Comparison of ENCODE assay signal across 12 cellular contexts in the genomic region with DNA sequence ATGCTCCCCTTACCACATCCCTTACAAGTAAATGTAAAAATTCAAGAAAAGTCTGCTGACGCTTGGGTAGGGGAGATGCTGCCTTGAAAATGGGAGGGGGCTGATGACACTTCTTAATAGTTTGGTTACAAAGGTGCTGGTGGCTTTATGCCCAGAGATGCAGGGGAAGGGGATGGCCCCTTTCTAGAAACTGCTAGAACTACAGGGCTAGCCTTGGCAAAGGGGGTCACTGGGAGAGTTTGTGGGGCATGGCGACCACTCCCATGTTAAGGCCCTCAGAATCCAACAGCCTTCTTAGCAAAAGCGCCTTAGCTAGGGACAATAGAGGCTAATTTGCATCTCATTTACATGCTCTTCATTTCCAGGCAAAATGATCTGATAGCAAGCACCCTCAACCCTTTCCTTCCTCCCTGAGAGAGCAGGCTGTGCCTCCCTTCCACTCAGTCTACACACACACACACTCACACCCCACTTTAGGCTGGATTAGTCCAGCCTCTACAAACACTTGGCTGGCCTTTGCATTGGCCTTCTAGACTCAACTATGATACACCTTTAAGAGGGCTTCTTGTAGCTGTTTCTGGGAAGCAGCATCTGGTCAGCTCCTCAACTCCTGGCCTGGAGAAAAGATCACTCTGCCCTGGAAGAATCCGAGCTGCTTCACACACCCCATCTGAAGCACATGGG. TPM values are rescaled to one million over a fixed set of nuclear protein-coding genes. Genes with fewer than 3 reads are reported as not detected.
A peak's percentile ranks its signal among the peaks of the same experiment; 100 is the strongest.
DNase-seq lines count a peak whose midpoint lies in the region; TF ChIP-seq lines count a peak whose summit lies in the region.
"Had no signal": no experiment of that assay in that cellular context is flagged by ENCODE, and none has a peak within 500 bp of the region (broad histone marks: within the 10 kb centered on the region; RNA-seq: fewer than 3 reads in every experiment).

No MANE protein-coding gene starts in this region.

- peak overlapping the region; percentile 65 for H2AK5ac ChIP-seq in neuronal stem cell (ENCODE audit: low read depth, low read length)

- H3K4me2 ChIP-seq in BLaER1 treated with 17β-estradiol and CSF1 and Interleukin-3, amounts not matched to agents 10 nM and 100 nM: peak overlapping the region; percentile 91 to 99 (median 97)
- peak overlapping the region; percentile 90 for H3K4me2 ChIP-seq in neuronal stem cell (ENCODE audit: insufficient read depth, low read length, poor library complexity, severe bottlenecking)

- peak overlapping the region; percentile 80 to 91 (median 85) for H3K9ac ChIP-seq in BLaER1 treated with 17β-estradiol and CSF1 and Interleukin-3, amounts not matched to agents 10 nM and 100 nM
- no peak overlapping the region for H3K9ac ChIP-seq in neuronal stem cell (ENCODE audit: low read depth, low read length, poor library complexity)

- no peaks in the 10 kb centered on the region for H3K27me3 ChIP-seq in BLaER1 treated with 17β-estradiol and CSF1 and Interleukin-3, amounts not matched to agents 10 nM and 100 nM
- H3K27me3 ChIP-seq in neuronal stem cell (ENCODE audit: control insufficient read depth in 3 of 3, insufficient read depth in 3 of 3, low read depth in 1 of 3, low read length in 3 of 3): peaks cover 0 to 4% (median 0%) of the 10 kb centered on the region in 3 experiments

- H2BK12ac ChIP-seq in neuronal stem cell (ENCODE audit: low read length): no peak overlapping the region

- peaks cover 3 to 31% (median 28%) of the 10 kb centered on the region in 11 experiments; a peak in 19 of 22 replicates for H3K36me3 ChIP-seq in BLaER1 treated with 17β-estradiol and CSF1 and Interleukin-3, amounts not matched to agents 10 nM and 100 nM
- H3K36me3 ChIP-seq in neuronal stem cell (replicated peaks in 1 of 2; ENCODE audit: control insufficient read depth in 2 of 2, insufficient read depth in 2 of 2, low read length in 2 of 2): peaks cover 7 to 23% of the 10 kb centered on the region in 2 donors

- no peaks in the 10 kb centered on the region for H3K79me1 ChIP-seq in neuronal stem cell (ENCODE audit: low read depth, low read length)

- no peak overlapping the region for H2BK15ac ChIP-seq in neuronal stem cell (ENCODE audit: low read length)

- no peak for TF ChIP-seq CTCF in fibroblast of villous mesenchyme (IDR thresholded peaks at IDR 0.05; ENCODE audit: insufficient read depth, low read depth, low read length)
- TF ChIP-seq CTCF in GM13977 (IDR thresholded peaks at IDR 0.05; ENCODE audit: extremely low read depth, insufficient read depth, missing control alignments): no peak

- H4K8ac ChIP-seq in neuronal stem cell (ENCODE audit: low read depth, low read length): no peak overlapping the region

- H3K27ac ChIP-seq in BLaER1 treated with 17β-estradiol and CSF1 and Interleukin-3, amounts not matched to agents 10 nM and 100 nM: peak overlapping the region in 10 of 11 experiments; percentile 52 to 83 (median 79); a peak in 20 of 22 replicates
- H3K27ac ChIP-seq in neuronal stem cell (replicated peaks; ENCODE audit: low read length): no peak overlapping the region

- H4K91ac ChIP-seq in neuronal stem cell (ENCODE audit: low read depth, low read length, poor library complexity): no peak overlapping the region

- no CpG with 5 or more reads among the region's 4 CpGs for WGBS in neuronal stem cell (ENCODE audit: extremely low coverage in 2 of 2, insufficient read length in 2 of 2, insufficient replicate concordance in 1 of 2), 2 donors

- in situ Hi-C loops in GM13977 (cut with MboI; ENCODE audit: low pct_unique_long_range_greater_than_20kb, low sequenced_read_pairs, unreplicated experiment): no loop called here

- no peak overlapping the region for H3K18ac ChIP-seq in neuronal stem cell (ENCODE audit: low read length)

- DNase-seq in NCI-H69 (lab: John Stamatoyannopoulos, UW) (peak; percentile 23), fibroblast of villous mesenchyme (ENCODE audit: low read depth) (peak; percentile 10), neuronal stem cell (ENCODE audit: low spot score) (no peak), GM13977 (ENCODE audit: low spot score) (no peak), NCI-H524 treated with DMSO at 0.1 percent for 48 hours (lab: John Stamatoyannopoulos, UW) (no peak), COLO829 (ENCODE audit: low spot score) (no peak), D341Med (ENCODE audit: low spot score) (no peak)
- DNase-seq: activated gamma-delta T cell, NCI-H2081, T-helper 1 cell had no signal

- peak overlapping the region; percentile 67 to 97 (median 88) for H3K4me3 ChIP-seq in BLaER1 treated with 17β-estradiol and CSF1 and Interleukin-3, amounts not matched to agents 10 nM and 100 nM
- H3K4me3 ChIP-seq in fibroblast of villous mesenchyme (ENCODE audit: low read depth, low read length) (no peak overlapping the region), neuronal stem cell (ENCODE audit: low read length in 2 of 2) (peak overlapping the region in 1 of 2 donors; percentile 89)

- peaks cover 0 to 65% (median 25%) of the 10 kb centered on the region in 11 experiments; a peak in 11 of 22 replicates for H4K20me1 ChIP-seq in BLaER1 treated with 17β-estradiol and CSF1 and Interleukin-3, amounts not matched to agents 10 nM and 100 nM

- no peak overlapping the region for H2BK5ac ChIP-seq in neuronal stem cell (ENCODE audit: low read length)

- peak overlapping the region; percentile 97 for H2AFZ ChIP-seq in neuronal stem cell (ENCODE audit: low read length)

- no peak overlapping the region for H3K14ac ChIP-seq in neuronal stem cell (ENCODE audit: low read length)

- H3K9me3 ChIP-seq in BLaER1 treated with 17β-estradiol and CSF1 and Interleukin-3, amounts not matched to agents 10 nM and 100 nM (replicated peaks in 1 of 11): no peaks in the 10 kb centered on the region
- H3K9me3 ChIP-seq in neuronal stem cell (replicated peaks in 1 of 2; ENCODE audit: control insufficient read depth in 2 of 2, insufficient read depth in 1 of 2, low read depth in 1 of 2, low read length in 2 of 2): no peaks in the 10 kb centered on the region

- no peak overlapping the region for H2BK120ac ChIP-seq in neuronal stem cell (ENCODE audit: low read depth, low read length)

- H3K4ac ChIP-seq in neuronal stem cell (ENCODE audit: low read length): no peak overlapping the region

- peaks cover 58 to 75% (median 69%) of the 10 kb centered on the region in 10 experiments for H3K4me1 ChIP-seq in BLaER1 treated with 17β-estradiol and CSF1 and Interleukin-3, amounts not matched to agents 10 nM and 100 nM
- peaks cover 29 to 33% of the 10 kb centered on the region in 2 donors for H3K4me1 ChIP-seq in neuronal stem cell (ENCODE audit: control insufficient read depth in 2 of 2, insufficient read depth in 1 of 2, low read depth in 1 of 2, low read length in 2 of 2)

- H3K23ac ChIP-seq in neuronal stem cell (ENCODE audit: low read depth, low read length, poor library complexity): no peak overlapping the region

RNA-seq across cellular contexts. Expression of a gene that starts 1.8 kb away (rescaled TPM):
- 0.86 and 1.3 TPM in 2 replicates for total RNA-seq in fibroblast of villous mesenchyme
- 15.6 TPM for polyA plus RNA-seq in neuronal stem cell (2013, experiment 1 of 2)
- 17.4 TPM for polyA plus RNA-seq in neuronal stem cell (2013, experiment 2 of 2)

RNA-seq across cellular contexts. Expression of a gene that starts 11.8 kb away (rescaled TPM):
- total RNA-seq in fibroblast of villous mesenchyme: not detected in 2 replicates
- polyA plus RNA-seq in neuronal stem cell (2013, experiment 1 of 2): not detected
- polyA plus RNA-seq in neuronal stem cell (2013, experiment 2 of 2): not detected

RNA-seq across cellular contexts. Expression of a gene that starts 21.1 kb away (rescaled TPM):
- 10.0 and 11.7 TPM in 2 replicates for total RNA-seq in fibroblast of villous mesenchyme
- polyA plus RNA-seq in neuronal stem cell (2013, experiment 1 of 2): 7.6 TPM
- 6.8 TPM for polyA plus RNA-seq in neuronal stem cell (2013, experiment 2 of 2)

RNA-seq across cellular contexts. Expression of a gene that starts 21.3 kb away (rescaled TPM):
- total RNA-seq in fibroblast of villous mesenchyme: 23.7 and 31.2 TPM in 2 replicates
- 38.6 TPM for polyA plus RNA-seq in neuronal stem cell (2013, experiment 1 of 2)
- polyA plus RNA-seq in neuronal stem cell (2013, experiment 2 of 2): 37.5 TPM

RNA-seq across cellular contexts. Expression of a gene that starts 31.2 kb away (rescaled TPM):
- total RNA-seq in fibroblast of villous mesenchyme: not detected in 2 replicates
- 0.24 TPM for polyA plus RNA-seq in neuronal stem cell (2013, experiment 1 of 2)
- 0.33 TPM for polyA plus RNA-seq in neuronal stem cell (2013, experiment 2 of 2)
- polyA plus RNA-seq: CD14-positive monocyte had no signal

Comparison
In these comparisons a context has a peak if more than half of its experiments do, and no peak if none do; other contexts are left out.
1. DNase-seq: peak in NCI-H69 (single experiment) and fibroblast of villous mesenchyme (single experiment); none in neuronal stem cell (single experiment), GM13977 (single experiment), NCI-H524 treated with DMSO at 0.1 percent for 48 hours (single experiment), COLO829 (single experiment) and D341Med (single experiment).